ENCODE assay signal across 21 cellular contexts in the genomic region with DNA sequence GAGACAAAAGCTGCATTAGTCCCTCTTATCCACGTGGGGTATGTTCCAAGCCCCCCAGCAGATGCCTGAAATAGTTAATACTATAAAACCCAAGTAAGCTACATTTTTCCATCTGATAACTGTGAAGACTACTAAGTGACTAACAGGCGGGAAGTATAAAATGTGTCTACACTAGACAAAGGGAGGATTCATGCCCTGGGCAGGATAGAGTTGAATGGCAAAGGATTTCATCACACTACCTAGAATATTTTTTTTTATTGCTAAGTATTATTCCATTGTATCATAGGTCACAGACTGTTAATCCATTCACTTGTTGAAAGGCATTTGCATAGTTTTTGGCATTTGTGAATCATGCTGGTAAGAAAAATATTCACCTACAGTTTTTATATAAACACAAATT. TPM values are rescaled to one million over a fixed set of nuclear protein-coding genes. Genes with fewer than 3 reads are reported as not detected.
DNase-seq lines count a peak whose midpoint lies in the region; ATAC-seq, FAIRE-seq and TF ChIP-seq lines count a peak whose summit lies in the region.
"Had no signal": no experiment of that assay in that cellular context is flagged by ENCODE, and none has a peak within 500 bp of the region (broad histone marks: within the 10 kb centered on the region; RNA-seq: fewer than 3 reads in every experiment).

No MANE protein-coding gene starts in this region.

- no peaks in the 10 kb centered on the region for H3K36me3 Mint-ChIP-seq in MCF 10A (ENCODE audit: insufficient read depth, unreplicated experiment)
- H3K36me3 Mint-ChIP-seq: CD14-positive monocyte; CD8-positive, alpha-beta T cell had no signal

- no peaks in the 10 kb centered on the region for H3K4me1 Mint-ChIP-seq in MCF 10A (ENCODE audit: insufficient read depth, unreplicated experiment)
- H3K4me1 Mint-ChIP-seq: CD14-positive monocyte had no signal

- H3K27me3 Mint-ChIP-seq in MCF 10A (ENCODE audit: insufficient read depth, unreplicated experiment): no peaks in the 10 kb centered on the region

- intact Hi-C loops in mammary epithelial cell (cut with micrococcal nuclease) (no loop called here), MCF 10A (cut with micrococcal nuclease) (no loop called here), esophagus squamous epithelium (cut with DNase I) (no loop called here)

- H3K27ac Mint-ChIP-seq in MCF 10A (ENCODE audit: low read depth, unreplicated experiment): no peak overlapping the region
- H3K27ac Mint-ChIP-seq: CD14-positive monocyte; CD8-positive, alpha-beta T cell had no signal

- ATAC-seq in foreskin keratinocyte: peak; percentile 40
- no peak for ATAC-seq in GM19397 (IDR thresholded peaks at IDR 0.05; ENCODE audit: unreplicated experiment)
- ATAC-seq: CD8-positive, alpha-beta T cell; HepG2 had no signal

- dilution Hi-C loops in mammary epithelial cell (cut with HindIII; ENCODE audit: low sequenced_read_pairs): no loop called here

- H3K4me1 ChIP-seq in mammary epithelial cell (ENCODE audit: insufficient read depth, low read length): no peaks in the 10 kb centered on the region
- no peaks in the 10 kb centered on the region for H3K4me1 ChIP-seq in foreskin keratinocyte
- H3K4me1 ChIP-seq in esophagus squamous epithelium: no peaks in the 10 kb centered on the region
- H3K4me1 ChIP-seq: HAP-1 had no signal

- no peak overlapping the region for H3K4me3 Mint-ChIP-seq in MCF 10A (ENCODE audit: unreplicated experiment)
- H3K4me3 Mint-ChIP-seq: CD14-positive monocyte; CD8-positive, alpha-beta T cell had no signal

- POLR2A ChIA-PET in MCF 10A (lab: Yijun Ruan, JAX): no interaction called here

- DNase-seq in mammary epithelial cell (peak; percentile 48), MCF 10A (ENCODE audit: unreplicated experiment) (no peak), bronchial epithelial cell (ENCODE audit: low read depth) (peak; percentile 4), foreskin keratinocyte (peak; percentile 28 to 58), esophagus squamous epithelium (lab: John Stamatoyannopoulos, UW) (no peak), NCI-H1417 treated with DMSO at 0.1 percent for 48 hours (lab: John Stamatoyannopoulos, UW) (no peak)
- DNase-seq: CD8-positive, alpha-beta T cell; DMS153; DMS79 treated with DMSO at 0.1 percent for 48 hours; EL had no signal

- CTCF ChIA-PET in mammary epithelial cell (lab: Charles Lee; ENCODE audit: low non-redundant PET): no interaction called here
- CTCF ChIA-PET in MCF 10A (lab: Yijun Ruan, JAX): no interaction called here

- H3K9me3 Mint-ChIP-seq in MCF 10A (ENCODE audit: unreplicated experiment): peaks cover 10% of the 10 kb centered on the region
- H3K9me3 Mint-ChIP-seq: CD8-positive, alpha-beta T cell had no signal

- TF ChIP-seq CTCF in mammary epithelial cell (conservative IDR thresholded peaks at IDR 0.05 in 1 of 2, IDR thresholded peaks at IDR 0.05 in 1 of 2; ENCODE audit: extremely low read depth in 1 of 2, insufficient read depth in 1 of 2, low read depth in 1 of 2, low read length in 2 of 2) (no peak), MCF 10A (IDR thresholded peaks at IDR 0.05; ENCODE audit: unreplicated experiment) (no peak), bronchial epithelial cell (IDR thresholded peaks at IDR 0.05; ENCODE audit: insufficient read depth, low read length, severe bottlenecking) (no peak), foreskin keratinocyte (conservative IDR thresholded peaks at IDR 0.05) (no peak), esophagus squamous epithelium (IDR thresholded peaks at IDR 0.05) (no peak)

- no peak overlapping the region for H3K9ac ChIP-seq in mammary epithelial cell (ENCODE audit: insufficient read depth, low read length)

- no peaks in the 10 kb centered on the region for H4K20me1 ChIP-seq in mammary epithelial cell (ENCODE audit: insufficient read depth, low read length)

- no peak overlapping the region for H2AFZ ChIP-seq in mammary epithelial cell (ENCODE audit: low read depth, low read length)

- BruUV-seq in mammary epithelial cell (replicated peaks; lab: Mats Ljungman, UMichigan) (no TSS peak), MCF 10A (replicated peaks; lab: Mats Ljungman, UMichigan) (no TSS peak)

- H3K9me3 ChIP-seq in mammary epithelial cell (replicated peaks; ENCODE audit: insufficient read depth, low read length): no peaks in the 10 kb centered on the region
- H3K9me3 ChIP-seq in esophagus squamous epithelium: peaks cover 0 to 1% (median 0%) of the 10 kb centered on the region in 3 donors
- H3K9me3 ChIP-seq: HAP-1 had no signal

- FAIRE-seq in bronchial epithelial cell (lab: Jason Lieb, UNC): no peak
- FAIRE-seq: G401.6, GM12892, H1, HepG2, HTR-8/SVneo had no signal

- H3K27me3 ChIP-seq in mammary epithelial cell (ENCODE audit: insufficient read depth, low read length) (no peaks in the 10 kb centered on the region), bronchial epithelial cell (ENCODE audit: control insufficient read depth, insufficient read depth, low read length) (no peaks in the 10 kb centered on the region), foreskin keratinocyte (no peaks in the 10 kb centered on the region), esophagus squamous epithelium (no peaks in the 10 kb centered on the region)

- TF ChIP-seq POLR2A in esophagus squamous epithelium (IDR thresholded peaks at IDR 0.05): no peak

- WGBS in mammary epithelial cell (ENCODE audit: low coverage, missing lambda C conversion rate): 0% methylated on average over 1 of the region's 2 CpGs
- 39 to 42% methylated on average over 2 of the region's 2 CpGs for WGBS in esophagus squamous epithelium, 2 donors

- in situ Hi-C loops in mammary epithelial cell (cut with MboI; ENCODE audit: low sequenced_read_pairs in 2 of 2): no loop called here

- H3K27ac ChIP-seq in mammary epithelial cell (ENCODE audit: insufficient read depth, low read depth, low read length) (no peak overlapping the region), foreskin keratinocyte (no peak overlapping the region), esophagus squamous epithelium (no peak overlapping the region)
- H3K27ac ChIP-seq: 22Rv1 had no signal

- H3K4me3 ChIP-seq in mammary epithelial cell (replicated peaks in 1 of 3; ENCODE audit: insufficient read depth in 1 of 3, low read depth in 2 of 3, low read length in 3 of 3): no peak overlapping the region
- no peak overlapping the region for H3K4me3 ChIP-seq in bronchial epithelial cell (ENCODE audit: low read depth, low read length)
- H3K4me3 ChIP-seq in esophagus squamous epithelium: no peak overlapping the region
- H3K4me3 ChIP-seq: HAP-1 had no signal

- no peaks in the 10 kb centered on the region for H3K79me2 ChIP-seq in mammary epithelial cell (ENCODE audit: insufficient read depth, low read length)

- H3K36me3 ChIP-seq in mammary epithelial cell (ENCODE audit: insufficient read depth, low read length): no peaks in the 10 kb centered on the region
- no peaks in the 10 kb centered on the region for H3K36me3 ChIP-seq in bronchial epithelial cell (ENCODE audit: control insufficient read depth, insufficient read depth, low read length)
- no peaks in the 10 kb centered on the region for H3K36me3 ChIP-seq in esophagus squamous epithelium
- H3K36me3 ChIP-seq: HAP-1 had no signal

- no peak overlapping the region for H3K4me2 ChIP-seq in mammary epithelial cell (ENCODE audit: insufficient read depth, low read depth, low read length)

RNA-seq across cellular contexts. Expression of a gene that starts 26.4 kb away (rescaled TPM):
- total RNA-seq in mammary epithelial cell (not detected), MCF 10A (2022) (not detected in 2 replicates), bronchial epithelial cell (not detected in 2 replicates), foreskin keratinocyte (not detected in 2 replicates), esophagus squamous epithelium (not detected)
- polyA plus RNA-seq in mammary epithelial cell (not detected), foreskin keratinocyte (not detected in 2 replicates)
- polyA minus RNA-seq in mammary epithelial cell: not detected
- total RNA-seq: A673; CD8-positive, alpha-beta T cell; H1; HepG2 had no signal
- polyA plus RNA-seq: BJ, CD14-positive monocyte, H1, HepG2 had no signal

RNA-seq across cellular contexts. Expression of a gene that starts 41.9 kb away (rescaled TPM):
- total RNA-seq in mammary epithelial cell: not detected
- polyA plus RNA-seq in mammary epithelial cell: not detected
- polyA minus RNA-seq in mammary epithelial cell: not detected
- total RNA-seq in MCF 10A (2022): not detected in 2 replicates
- total RNA-seq in bronchial epithelial cell: not detected in 2 replicates
- total RNA-seq in foreskin keratinocyte: not detected in 2 replicates
- not detected in 2 replicates for polyA plus RNA-seq in foreskin keratinocyte
- not detected for total RNA-seq in esophagus squamous epithelium
- total RNA-seq: A673; CD8-positive, alpha-beta T cell; H1; HepG2 had no signal
- polyA plus RNA-seq: CD14-positive monocyte, H1, HepG2 had no signal

Comparison
In these comparisons a context has a peak if more than half of its experiments do, and no peak if none do; other contexts are left out.
1. DNase-seq: peak in mammary epithelial cell (single experiment), bronchial epithelial cell (single experiment) and foreskin keratinocyte (2 of 2); none in MCF 10A (single experiment), esophagus squamous epithelium (single experiment) and NCI-H1417 treated with DMSO at 0.1 percent for 48 hours (single experiment).